Comparison of ENCODE assay signal across 8 cellular contexts in genomic region chr22:46674367-46674781, GRCh38. TPM values are rescaled to one million over a fixed set of nuclear protein-coding genes. Genes with fewer than 3 reads are reported as not detected.
DNase-seq lines count a peak whose midpoint lies in the region; ATAC-seq lines count a peak whose summit lies in the region.

No MANE protein-coding gene starts in this region.

- H3K36me3 Mint-ChIP-seq in immature natural killer cell, result peaks cover 0 to 3% (median 0%) of the 10 kb centered on the region in 3 donors

- H3K9me3 Mint-ChIP-seq in immature natural killer cell, result no peaks in the 10 kb centered on the region

- peak overlapping the region; percentile 21 to 88 (median 68) for H3K27ac Mint-ChIP-seq in immature natural killer cell

- H3K4me1 Mint-ChIP-seq in immature natural killer cell, result peaks cover 5% of the 10 kb centered on the region in 2 donors

- H3K27me3 Mint-ChIP-seq in immature natural killer cell (ENCODE audit: low read depth in 3 of 3), result peaks cover 0 to 2% (median 0%) of the 10 kb centered on the region in 3 donors

- H3K4me3 Mint-ChIP-seq in immature natural killer cell, result peak overlapping the region in 4 of 5 donors; percentile 54 to 69 (median 61)

- DNase-seq in activated T-cell treated with anti-CD3 and anti-CD28 coated beads for 48 hours (ENCODE audit: low read depth), result peak; percentile 90
- DNase-seq in immature natural killer cell, result peak; percentile 31 to 61 (median 42)
- peak; percentile 92 to 94 for DNase-seq in stimulated activated CD8-positive, alpha-beta memory T cell treated with anti-CD3 and anti-CD28 coated beads, Interleukin-2, amount 100 ng/mL, for 48 hours (ENCODE audit: low read depth in 2 of 2)
- DNase-seq in DMS 273 (lab: John Stamatoyannopoulos, UW; ENCODE audit: unreplicated experiment), result no peak
- no peak for DNase-seq in SKM-1 (lab: John Stamatoyannopoulos, UW; ENCODE audit: unreplicated experiment)

- ATAC-seq in HG02610 (IDR thresholded peaks at IDR 0.05; ENCODE audit: unreplicated experiment) (peak; percentile 41), GM21447 (IDR thresholded peaks at IDR 0.05; ENCODE audit: unreplicated experiment) (no peak), GM18907 (IDR thresholded peaks at IDR 0.05; ENCODE audit: unreplicated experiment) (no peak)

RNA-seq across cellular contexts. Expression of gene GRAMD4, which starts 54.2 kb away (rescaled TPM):
- 10 to 100 TPM in 1 of 3 donors, 1 to 10 TPM in 2; 3.5 to 23.0 (median 4.1) TPM for polyA plus RNA-seq in immature natural killer cell

Comparison
In these comparisons a context has a peak if more than half of its experiments do, and no peak if none do; other contexts are left out.
1. DNase-seq: peak in activated T-cell treated with anti-CD3 and anti-CD28 coated beads for 48 hours (single experiment), immature natural killer cell (3 of 3) and stimulated activated CD8-positive, alpha-beta memory T cell treated with anti-CD3 and anti-CD28 coated beads, Interleukin-2, amount 100 ng/mL, for 48 hours (2 of 2); none in DMS 273 (single experiment) and SKM-1 (single experiment).